In the genomic region with DNA sequence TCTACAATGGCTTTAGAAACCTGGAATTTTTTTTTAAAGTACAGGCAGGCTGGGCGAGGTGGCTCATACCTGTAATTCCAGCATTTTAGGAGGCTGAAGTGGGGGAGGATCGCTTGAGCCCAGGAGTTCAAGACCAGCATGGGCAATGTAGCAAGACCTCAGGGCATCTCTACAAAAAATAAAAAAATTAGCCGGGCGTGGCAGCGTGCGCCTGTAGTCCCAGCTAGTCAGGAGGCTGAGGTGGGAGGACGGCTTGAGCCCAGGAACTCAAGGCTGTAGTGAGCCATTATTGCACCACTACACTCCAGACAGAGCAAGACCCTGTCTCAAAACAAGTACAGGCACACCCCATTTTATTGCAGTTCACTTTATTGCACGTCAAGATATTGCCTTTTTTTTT, we compare ENCODE assay signal across 1 cellular context.
TF ChIP-seq lines count a peak whose summit lies in the region.

No MANE protein-coding gene starts in this region.

TF ChIP-seq in HepG2, 621 proteins besides CTCF, POLR2A, EP300 and RAD21:
- TF ChIP-seq, protein P1, sequence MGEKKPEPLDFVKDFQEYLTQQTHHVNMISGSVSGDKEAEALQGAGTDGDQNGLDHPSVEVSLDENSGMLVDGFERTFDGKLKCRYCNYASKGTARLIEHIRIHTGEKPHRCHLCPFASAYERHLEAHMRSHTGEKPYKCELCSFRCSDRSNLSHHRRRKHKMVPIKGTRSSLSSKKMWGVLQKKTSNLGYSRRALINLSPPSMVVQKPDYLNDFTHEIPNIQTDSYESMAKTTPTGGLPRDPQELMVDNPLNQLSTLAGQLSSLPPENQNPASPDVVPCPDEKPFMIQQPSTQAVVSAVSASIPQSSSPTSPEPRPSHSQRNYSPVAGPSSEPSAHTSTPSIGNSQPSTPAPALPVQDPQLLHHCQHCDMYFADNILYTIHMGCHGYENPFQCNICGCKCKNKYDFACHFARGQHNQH (CRISPR knock-in tag; IDR thresholded peaks at IDR 0.05) = no peak
- TF ChIP-seq BATF2 (CRISPR knock-in tag; IDR thresholded peaks at IDR 0.05) = no peak
- no peak for TF ChIP-seq ZNF747 (CRISPR knock-in tag; IDR thresholded peaks at IDR 0.05; ENCODE audit: borderline replicate concordance)
- TF ChIP-seq ZNF383 (CRISPR knock-in tag; IDR thresholded peaks at IDR 0.05; ENCODE audit: borderline replicate concordance) = no peak
- no peak for TF ChIP-seq SRF (IDR thresholded peaks at IDR 0.05; ENCODE audit: low read depth, low read length)
- TF ChIP-seq MTF1 (CRISPR knock-in tag; IDR thresholded peaks at IDR 0.05) = no peak
